In genomic region chr2:85709385-85709784, GRCh38 we compare ENCODE assay signal across 14 cellular contexts. TPM values are rescaled to one million over a fixed set of nuclear protein-coding genes. Genes with fewer than 3 reads are reported as not detected.
DNase-seq lines count a peak whose midpoint lies in the region; ATAC-seq and TF ChIP-seq lines count a peak whose summit lies in the region.
"Had no signal": no experiment of that assay in that cellular context is flagged by ENCODE, and none has a peak within 500 bp of the region (broad histone marks: within the 10 kb centered on the region; RNA-seq: fewer than 3 reads in every experiment).

No MANE protein-coding gene starts in this region.

- no peaks in the 10 kb centered on the region for H3K9me3 ChIP-seq in skeletal muscle tissue (ENCODE audit: control insufficient read depth in 3 of 3, low read length in 3 of 3)
- H3K9me3 ChIP-seq in hepatocyte (ENCODE audit: low read depth), result no peaks in the 10 kb centered on the region

- no peaks in the 10 kb centered on the region for H4K20me1 ChIP-seq in hepatocyte (ENCODE audit: insufficient read depth, poor library complexity, severe bottlenecking)

- no peaks in the 10 kb centered on the region for H3K79me2 ChIP-seq in hepatocyte

- no peaks in the 10 kb centered on the region for H3K9me2 ChIP-seq in hepatocyte (replicated peaks; ENCODE audit: insufficient read depth)

- WGBS in hepatocyte (ENCODE audit: low lambda C conversion rate, missing lambda C conversion rate), result 59% methylated on average over 4 of the region's 4 CpGs

- H3K36me3 ChIP-seq in skeletal muscle tissue (ENCODE audit: control insufficient read depth in 3 of 3, insufficient read depth in 3 of 3, low read length in 3 of 3) (no peaks in the 10 kb centered on the region), hepatocyte (replicated peaks; ENCODE audit: insufficient read depth, low read depth) (no peaks in the 10 kb centered on the region)

- H3K4me2 ChIP-seq in hepatocyte, result no peak overlapping the region

- no peak for TF ChIP-seq CTCF in hepatocyte (IDR thresholded peaks at IDR 0.05; ENCODE audit: poor library complexity)

- H3K4me1 ChIP-seq in skeletal muscle tissue (ENCODE audit: control insufficient read depth in 3 of 3, insufficient read depth in 3 of 3, low read length in 3 of 3) (peaks cover 65 to 70% (median 67%) of the 10 kb centered on the region in 3 donors), hepatocyte (ENCODE audit: insufficient read depth) (peaks cover 5% of the 10 kb centered on the region)

- H3K27me3 ChIP-seq in skeletal muscle tissue (ENCODE audit: control insufficient read depth in 3 of 3, insufficient read depth in 3 of 3, low read length in 3 of 3) (no peaks in the 10 kb centered on the region), hepatocyte (no peaks in the 10 kb centered on the region)

- H3K4me3 ChIP-seq in skeletal muscle tissue (ENCODE audit: low read length in 3 of 3) (no peak overlapping the region), hepatocyte (no peak overlapping the region)
- H3K4me3 ChIP-seq: SK-N-MC had no signal

- H3K27ac ChIP-seq in skeletal muscle tissue (ENCODE audit: low read depth, low read length) (peak overlapping the region; percentile 3), hepatocyte (no peak overlapping the region)
- H3K27ac ChIP-seq: SK-N-MC had no signal

- peak overlapping the region in 1 of 3 donors; percentile 36 for H3K9ac ChIP-seq in skeletal muscle tissue (ENCODE audit: low read depth in 1 of 3, low read length in 3 of 3)

- H2AFZ ChIP-seq in hepatocyte, result no peak overlapping the region

- DNase-seq in ELR (ENCODE audit: low read depth) (peak; percentile 27), NOMO-1 (lab: John Stamatoyannopoulos, UW; ENCODE audit: unreplicated experiment in 2 of 2) (peak; percentile 68 to 81), dermis blood vessel endothelial cell (peak; percentile 48), hepatocyte (ENCODE audit: low spot score) (no peak), NCI-H774 (lab: John Stamatoyannopoulos, UW) (no peak)
- DNase-seq in stimulated activated CD4-positive, alpha-beta T cell treated with anti-CD3 and anti-CD28 coated beads, Interleukin-2, amount 100 ng/mL, for 24 hours, result no peak
- DNase-seq: activated CD4-positive, alpha-beta T cell treated with anti-CD3 and anti-CD28 coated beads, Interleukin-2, amount 50 U/mL, for 48 hours; activated naive CD4-positive, alpha-beta T cell treated with Interleukin-2 at 50 U/mL for 16 hours; glutamatergic neuron; NCI-H446 had no signal

- ATAC-seq in HG03342 (IDR thresholded peaks at IDR 0.05; ENCODE audit: unreplicated experiment), result no peak

RNA-seq across cellular contexts. Expression of gene GNLY, which starts 15.2 kb away (rescaled TPM):
- total RNA-seq in dermis blood vessel endothelial cell (not detected in 2 replicates), skeletal muscle tissue (not detected), hepatocyte (not detected in 2 replicates)
- 1.0 TPM in 1 of 2 replicates, not detected in the other for polyA plus RNA-seq in hepatocyte
- total RNA-seq: progenitor cell of endocrine pancreas had no signal

RNA-seq across cellular contexts. Expression of gene SFTPB, which starts 41.4 kb away (rescaled TPM):
- total RNA-seq in dermis blood vessel endothelial cell (not detected in 2 replicates), skeletal muscle tissue (not detected), hepatocyte (13.0 and 27.6 TPM in 2 replicates)
- 1.1 and 3.3 TPM in 2 replicates for polyA plus RNA-seq in hepatocyte
- total RNA-seq: progenitor cell of endocrine pancreas had no signal

RNA-seq across cellular contexts. Expression of gene ATOH8, which starts 44.4 kb away (rescaled TPM):
- total RNA-seq in dermis blood vessel endothelial cell (42.3 and 58.4 TPM in 2 replicates), skeletal muscle tissue (8.4 TPM), hepatocyte (2.0 and 2.9 TPM in 2 replicates)
- polyA plus RNA-seq in hepatocyte, result 1.3 and 2.1 TPM in 2 replicates

Comparison
In these comparisons a context has a peak if more than half of its experiments do, and no peak if none do; other contexts are left out.
1. DNase-seq: peak in ELR (single experiment), NOMO-1 (2 of 2) and dermis blood vessel endothelial cell (single experiment); none in hepatocyte (single experiment), stimulated activated CD4-positive, alpha-beta T cell treated with anti-CD3 and anti-CD28 coated beads, Interleukin-2, amount 100 ng/mL, for 24 hours (0 of 2) and NCI-H774 (single experiment).
2. RNA of gene SFTPB, which starts 41.4 kb away (total RNA-seq): 13.0 to 27.6 TPM in hepatocyte; not detected in dermis blood vessel endothelial cell and not detected in skeletal muscle tissue (single experiment); every median in the first group is over 10 times any median in the second.